Comparison of ENCODE assay signal across 11 cellular contexts in genomic region chr15:77004189-77004588, GRCh38. TPM values are rescaled to one million over a fixed set of nuclear protein-coding genes. Genes with fewer than 3 reads are reported as not detected.
DNase-seq lines count a peak whose midpoint lies in the region; ATAC-seq and TF ChIP-seq lines count a peak whose summit lies in the region.
"Had no signal": no experiment of that assay in that cellular context is flagged by ENCODE, and none has a peak within 500 bp of the region (broad histone marks: within the 10 kb centered on the region; RNA-seq: fewer than 3 reads in every experiment).

No MANE protein-coding gene starts in this region.

- H3K27ac Mint-ChIP-seq in neural progenitor cell = no peak overlapping the region

- H2BK15ac ChIP-seq in IMR-90 (ENCODE audit: low read depth, low read length) = no peak overlapping the region

- H3K9me3 ChIP-seq in IMR-90 (ENCODE audit: control insufficient read depth, insufficient read depth, low read length) (no peaks in the 10 kb centered on the region), sigmoid colon (no peaks in the 10 kb centered on the region), neural progenitor cell (ENCODE audit: low read depth) (no peaks in the 10 kb centered on the region)
- H3K9me3 ChIP-seq: breast epithelium, thoracic aorta had no signal

- dilution Hi-C loops in IMR-90 (cut with HindIII; ENCODE audit: low sequenced_read_pairs, unreplicated experiment) = no loop called here

- no peaks in the 10 kb centered on the region for H3F3A ChIP-seq in neural progenitor cell (ENCODE audit: low read depth)

- no peak overlapping the region for H3K4me3 Mint-ChIP-seq in neural progenitor cell

- no peaks in the 10 kb centered on the region; the same call in 1 of the 2 replicates for H3K9me1 ChIP-seq in IMR-90 (ENCODE audit: insufficient read depth, low read length)

- H4K91ac ChIP-seq in IMR-90 (ENCODE audit: insufficient read depth, low read depth, low read length) = no peak overlapping the region

- H3K36me3 ChIP-seq in IMR-90 (ENCODE audit: control insufficient read depth, insufficient read depth, low read length) = no peaks in the 10 kb centered on the region
- H3K36me3 ChIP-seq in sigmoid colon = no peaks in the 10 kb centered on the region
- H3K36me3 ChIP-seq in neural progenitor cell = no peaks in the 10 kb centered on the region
- H3K36me3 ChIP-seq: breast epithelium, thoracic aorta had no signal

- CTCF ChIA-PET in IMR-90 (lab: Yijun Ruan, JAX) = no interaction called here

- H4K20me1 ChIP-seq in IMR-90 (ENCODE audit: insufficient read depth, low read length) (no peaks in the 10 kb centered on the region), neural progenitor cell (ENCODE audit: low read depth) (no peaks in the 10 kb centered on the region)

- peak overlapping the region; percentile 55 for H2AK9ac ChIP-seq in IMR-90 (replicated peaks; ENCODE audit: low read depth, low read length, poor library complexity)

- in situ Hi-C loops in IMR-90 (cut with MboI; ENCODE audit: low sequenced_read_pairs) = no loop called here

- DNase-seq in IMR-90 (no peak), SIG-M5 treated with dmso at 0.1 percent for 504 hours (lab: John Stamatoyannopoulos, UW; ENCODE audit: unreplicated experiment) (peak; percentile 84), cardiac septum (ENCODE audit: low spot score) (peak; percentile 89), sigmoid colon (peak; percentile 84), NCI-H2029 (lab: John Stamatoyannopoulos, UW) (no peak), GM19240 (ENCODE audit: insufficient read length, low spot score) (no peak), neural progenitor cell (ENCODE audit: low spot score) (no peak)
- DNase-seq: stimulated activated CD4-positive, alpha-beta T cell treated with anti-CD3 and anti-CD28 coated beads, Interleukin-2, amount 100 ng/mL, for 24 hours had no signal

- no peak overlapping the region for H3K56ac ChIP-seq in IMR-90 (ENCODE audit: extremely low read depth, insufficient read depth, low read length)

- H4K8ac ChIP-seq in IMR-90 (ENCODE audit: low read depth in 2 of 2, low read length in 2 of 2) = no peak overlapping the region

- no peak for TF ChIP-seq CTCF in IMR-90 (conservative IDR thresholded peaks at IDR 0.05; ENCODE audit: low read depth, low read length)
- TF ChIP-seq CTCF in sigmoid colon (IDR thresholded peaks at IDR 0.05) = no peak
- no peak for TF ChIP-seq CTCF in neural progenitor cell (IDR thresholded peaks at IDR 0.05)

- peaks cover 4% of the 10 kb centered on the region for H3K4me1 Mint-ChIP-seq in neural progenitor cell

- TF ChIP-seq EP300 in sigmoid colon (IDR thresholded peaks at IDR 0.05) = peak in 1 of 4 donors; percentile 23

- H2BK20ac ChIP-seq in IMR-90 (ENCODE audit: low read depth, low read length) = no peak overlapping the region

- ATAC-seq in IMR-90 (ENCODE audit: low read depth) (no peak), HG02571 (IDR thresholded peaks at IDR 0.05; ENCODE audit: unreplicated experiment) (no peak)

- WGBS in IMR-90 (ENCODE audit: extremely low coverage in 2 of 2, insufficient read length in 1 of 2), 2 experiments = 88% methylated on average over 3 of the region's 4 CpGs; no CpG with 5 or more reads in 1 of the 2 experiments
- WGBS in sigmoid colon, 2 donors = 73 to 91% methylated on average over 4 of the region's 4 CpGs

- no peak overlapping the region for H3K14ac ChIP-seq in IMR-90 (replicated peaks; ENCODE audit: low read depth, low read length)

- no peak overlapping the region for H3K4me3 ChIP-seq in IMR-90 (ENCODE audit: insufficient read depth, low read depth, low read length)
- H3K4me3 ChIP-seq in sigmoid colon = no peak overlapping the region
- no peak overlapping the region for H3K4me3 ChIP-seq in neural progenitor cell
- H3K4me3 ChIP-seq: breast epithelium, thoracic aorta had no signal

- H3K79me2 ChIP-seq in neural progenitor cell (ENCODE audit: low read depth) = no peaks in the 10 kb centered on the region

- no peak overlapping the region for H3K9ac ChIP-seq in IMR-90 (ENCODE audit: low read depth, low read length)
- H3K9ac ChIP-seq in neural progenitor cell = no peak overlapping the region

- TF ChIP-seq POLR2A in IMR-90 (IDR thresholded peaks at IDR 0.05; ENCODE audit: low read depth, low read length) (no peak), sigmoid colon (IDR thresholded peaks at IDR 0.05) (no peak)

- no TSS peak for BruUV-seq in IMR-90 (replicated peaks; lab: Mats Ljungman, UMichigan)

- H4K5ac ChIP-seq in IMR-90 (ENCODE audit: low read depth, low read length) = no peak overlapping the region

- no peak overlapping the region for H3K18ac ChIP-seq in IMR-90 (ENCODE audit: low read depth, low read length)

- H3K4me2 ChIP-seq in IMR-90 (ENCODE audit: low read depth, low read length) (no peak overlapping the region), neural progenitor cell (no peak overlapping the region)

- no peak overlapping the region; the same call in 1 of the 2 replicates for H3K23ac ChIP-seq in IMR-90 (ENCODE audit: low read depth, low read length)

- H2BK5ac ChIP-seq in IMR-90 (ENCODE audit: low read depth, low read length, poor library complexity, severe bottlenecking) = no peak overlapping the region

- H3K4me1 ChIP-seq in IMR-90 (ENCODE audit: control insufficient read depth, insufficient read depth, low read length) = no peaks in the 10 kb centered on the region
- no peaks in the 10 kb centered on the region for H3K4me1 ChIP-seq in sigmoid colon
- H3K4me1 ChIP-seq in neural progenitor cell = no peaks in the 10 kb centered on the region
- H3K4me1 ChIP-seq: breast epithelium had no signal

- no peak overlapping the region for H2BK120ac ChIP-seq in IMR-90 (ENCODE audit: low read depth, low read length)

- no peak overlapping the region for H3K27ac ChIP-seq in IMR-90 (ENCODE audit: insufficient read depth, low read length)
- peak overlapping the region in 1 of 4 donors; percentile 40 for H3K27ac ChIP-seq in sigmoid colon
- no peak overlapping the region for H3K27ac ChIP-seq in neural progenitor cell
- H3K27ac ChIP-seq: breast epithelium had no signal

- H2AFZ ChIP-seq in IMR-90 (replicated peaks; ENCODE audit: low read length, poor library complexity) = no peak overlapping the region
- H2AFZ ChIP-seq in neural progenitor cell (replicated peaks) = no peak overlapping the region

- POLR2A ChIA-PET in IMR-90 (lab: Charles Lee; ENCODE audit: unreplicated experiment) = no interaction called here

- H3K36me3 Mint-ChIP-seq in neural progenitor cell = no peaks in the 10 kb centered on the region

- intact Hi-C loops in IMR-90 (cut with micrococcal nuclease) (no loop called here), cardiac septum (cut with DNase I) (no loop called here), sigmoid colon (cut with DNase I) (no loop called here)

- peaks cover 28% of the 10 kb centered on the region for H3K27me3 ChIP-seq in IMR-90 (ENCODE audit: control insufficient read depth, insufficient read depth, low read length)
- no peaks in the 10 kb centered on the region for H3K27me3 ChIP-seq in sigmoid colon
- H3K27me3 ChIP-seq in neural progenitor cell = no peaks in the 10 kb centered on the region
- H3K27me3 ChIP-seq: breast epithelium had no signal

- H3K9me3 Mint-ChIP-seq in neural progenitor cell = no peaks in the 10 kb centered on the region

- H2AK5ac ChIP-seq in IMR-90 (ENCODE audit: low read depth, low read length) = no peak overlapping the region

- no peaks in the 10 kb centered on the region for H3K79me1 ChIP-seq in IMR-90 (ENCODE audit: low read depth in 1 of 2, low read length in 2 of 2)

- peaks cover 2% of the 10 kb centered on the region for H3K27me3 Mint-ChIP-seq in neural progenitor cell (ENCODE audit: insufficient read depth, low read depth)

- H3K4ac ChIP-seq in IMR-90 (ENCODE audit: low read depth, low read length) = no peak overlapping the region

- TF ChIP-seq RAD21 in IMR-90 (IDR thresholded peaks at IDR 0.05; ENCODE audit: low read length) = no peak

TF ChIP-seq in IMR-90, 13 proteins besides CTCF, POLR2A, EP300 and RAD21:
- TF ChIP-seq NFE2L2 (IDR thresholded peaks at IDR 0.05; ENCODE audit: low read depth, low read length) = no peak

RNA-seq across cellular contexts. Expression of gene PSTPIP1, which starts 9.3 kb away (rescaled TPM):
- total RNA-seq in IMR-90 (2012; rRNA removed) (0.36 and 0.56 TPM in 2 replicates), cardiac septum (2.7 TPM), sigmoid colon (10 to 100 TPM in 1 of 4 donors, 1 to 10 TPM in 3; 4.6 to 14.3 (median 7.7) TPM), neural progenitor cell (ENCODE audit: low replicate concordance) (0.19 and 0.77 TPM in 2 replicates)
- polyA plus RNA-seq in IMR-90 (2012; rRNA removed) (0.83 and 1.1 TPM in 2 replicates), sigmoid colon (10 to 100 TPM in 1 of 3 donors, 1 to 10 TPM in 2; 2.1 to 10.4 (median 6.6) TPM)
- polyA plus RNA-seq in IMR-90 (2012; cell fraction: cytosol; rRNA removed) = 0.74 and 0.75 TPM in 2 replicates
- 1.0 and 3.2 TPM in 2 replicates for polyA plus RNA-seq in IMR-90 (2012; cell fraction: nucleus; rRNA removed; ENCODE audit: low replicate concordance)

Comparison
In these comparisons a context has a peak if more than half of its experiments do, and no peak if none do; other contexts are left out.
1. DNase-seq: peak in SIG-M5 treated with dmso at 0.1 percent for 504 hours (single experiment), cardiac septum (single experiment) and sigmoid colon (single experiment); none in IMR-90 (single experiment), NCI-H2029 (single experiment), GM19240 (single experiment) and neural progenitor cell (single experiment).